10 cellular contexts compared by ENCODE assay signal in genomic region chr22:19679476-19680099, GRCh38. TPM values are rescaled to one million over a fixed set of nuclear protein-coding genes. Genes with fewer than 3 reads are reported as not detected.
DNase-seq lines count a peak whose midpoint lies in the region; ATAC-seq and TF ChIP-seq lines count a peak whose summit lies in the region.
"Had no signal": no experiment of that assay in that cellular context is flagged by ENCODE, and none has a peak within 500 bp of the region (broad histone marks: within the 10 kb centered on the region; RNA-seq: fewer than 3 reads in every experiment).

No MANE protein-coding gene starts in this region.

- H3K36me3 ChIP-seq in HCT116 (ENCODE audit: control insufficient read depth in 1 of 2, insufficient read depth in 2 of 2, low read length in 2 of 2) (no peaks in the 10 kb centered on the region), endodermal cell (ENCODE audit: control insufficient read depth, insufficient read depth, low read length) (no peaks in the 10 kb centered on the region), vagina (no peaks in the 10 kb centered on the region)

- DNase-seq in HCT116 (ENCODE audit: low read depth, low spot score) (no peak), endodermal cell (peak; percentile 93), neural crest cell (ENCODE audit: low read depth, low spot score) (peak; percentile 26), vagina (ENCODE audit: extremely low spot score in 2 of 2) (no peak)
- DNase-seq in activated CD4-positive, alpha-beta T cell treated with anti-CD3 and anti-CD28 coated beads, Interleukin-2, amount 50 U/mL, for 1 hour: peak; percentile 49

- H3K4me1 ChIP-seq in HCT116 (ENCODE audit: control insufficient read depth in 1 of 2, insufficient read depth in 2 of 2, low read length in 2 of 2): no peaks in the 10 kb centered on the region
- H3K4me1 ChIP-seq in endodermal cell (ENCODE audit: control insufficient read depth, insufficient read depth, low read length): no peaks in the 10 kb centered on the region
- H3K4me1 ChIP-seq in vagina: no peaks in the 10 kb centered on the region

- no peaks in the 10 kb centered on the region for H3K36me3 Mint-ChIP-seq in endodermal cell (ENCODE audit: low read depth)
- no peaks in the 10 kb centered on the region for H3K36me3 Mint-ChIP-seq in neural crest cell (ENCODE audit: low read depth)

- H3K27me3 ChIP-seq in HCT116 (ENCODE audit: insufficient read depth, low read length): no peaks in the 10 kb centered on the region
- H3K27me3 ChIP-seq in endodermal cell (ENCODE audit: control insufficient read depth, insufficient read depth, low read length, poor library complexity, severe bottlenecking): no peaks in the 10 kb centered on the region
- no peaks in the 10 kb centered on the region for H3K27me3 ChIP-seq in vagina

- H3K27ac Mint-ChIP-seq in endodermal cell (no peak overlapping the region), neural crest cell (ENCODE audit: unreplicated experiment) (no peak overlapping the region)

- H3K4me1 Mint-ChIP-seq in endodermal cell (no peaks in the 10 kb centered on the region), neural crest cell (no peaks in the 10 kb centered on the region)

- CTCF ChIA-PET in HCT116 (lab: Charles Lee): interaction anchor here (0.7 to 1.8 kb wide), 6 partner anchors 10 to 38 kb away, joined by 3 to 6 read pairs (median 4); no protein-coding TSS in a partner anchor

- H3K4me3 Mint-ChIP-seq in endodermal cell: no peak overlapping the region
- H3K4me3 Mint-ChIP-seq in neural crest cell: no peak overlapping the region

- ATAC-seq in HCT116: peak; percentile 95
- no peak for ATAC-seq in GM18520 (IDR thresholded peaks at IDR 0.05; ENCODE audit: unreplicated experiment)
- no peak for ATAC-seq in HG03108 (IDR thresholded peaks at IDR 0.05; ENCODE audit: unreplicated experiment)
- ATAC-seq in GM18511 (IDR thresholded peaks at IDR 0.05; ENCODE audit: unreplicated experiment): no peak

- H3K9me3 Mint-ChIP-seq in endodermal cell (peaks cover 5% of the 10 kb centered on the region), neural crest cell (no peaks in the 10 kb centered on the region)

- RAD21 ChIA-PET in HCT116 (lab: Charles Lee; ENCODE audit: low non-redundant PET in 1 of 2, low total read pairs in 2 of 2, uncharacterized antibody in 2 of 2, unreplicated experiment in 2 of 2): interaction anchor here (0.7 to 1.6 kb wide), 3 partner anchors 51 to 198 kb away, joined by 3 to 7 read pairs (median 5); no protein-coding TSS in a partner anchor

- POLR2A ChIA-PET in HCT116 (lab: Charles Lee): no interaction called here

- WGBS in endodermal cell (ENCODE audit: insufficient coverage in 1 of 2, insufficient read length in 1 of 2), 2 experiments: 53 to 64% methylated on average over 5 to 15 of the region's 15 CpGs

- TF ChIP-seq CTCF in HCT116 (IDR thresholded peaks at IDR 0.05 in 2 of 3, conservative IDR thresholded peaks at IDR 0.05 in 1 of 3; ENCODE audit: borderline replicate concordance in 1 of 3, insufficient read depth in 1 of 3, low read depth in 2 of 3, low read length in 2 of 3) (peak; percentile 56 to 92 (median 88); a peak in 5 of 6 replicates), endodermal cell (conservative IDR thresholded peaks at IDR 0.05) (peak; percentile 99), neural crest cell (conservative IDR thresholded peaks at IDR 0.05) (peak; percentile 74), vagina (IDR thresholded peaks at IDR 0.05) (peak; percentile 72 to 93 (median 86))

- BruUV-seq in HCT116 (replicated peaks; lab: Mats Ljungman, UMichigan): no TSS peak

- H3K4me3 ChIP-seq in HCT116 (replicated peaks in 1 of 2; ENCODE audit: low read depth in 1 of 2, low read length in 2 of 2): no peak overlapping the region
- H3K4me3 ChIP-seq in endodermal cell (ENCODE audit: low read length): no peak overlapping the region
- H3K4me3 ChIP-seq in vagina: no peak overlapping the region
- H3K4me3 ChIP-seq: SK-N-MC had no signal

- no peak overlapping the region for H3K4me2 ChIP-seq in HCT116 (ENCODE audit: low read length)

- no peaks in the 10 kb centered on the region for H3K9me3 ChIP-seq in HCT116 (ENCODE audit: control insufficient read depth in 1 of 2, insufficient read depth in 1 of 2, low read depth in 1 of 2, low read length in 2 of 2)
- no peaks in the 10 kb centered on the region for H3K9me3 ChIP-seq in endodermal cell (ENCODE audit: control insufficient read depth, low read length)
- no peaks in the 10 kb centered on the region for H3K9me3 ChIP-seq in vagina

- H3K27ac ChIP-seq in HCT116 (ENCODE audit: low read depth, low read length) (no peak overlapping the region), endodermal cell (ENCODE audit: low read depth, low read length) (no peak overlapping the region), vagina (peak overlapping the region; percentile 16)
- H3K27ac ChIP-seq: SK-N-MC had no signal

- H3K9ac ChIP-seq in HCT116 (ENCODE audit: low read length): no peak overlapping the region
- no peak overlapping the region for H3K9ac ChIP-seq in endodermal cell (ENCODE audit: extremely low read depth, low read length, poor library complexity, severe bottlenecking)

- peaks cover 8% of the 10 kb centered on the region for H3K27me3 Mint-ChIP-seq in endodermal cell (ENCODE audit: insufficient read depth)
- H3K27me3 Mint-ChIP-seq in neural crest cell (ENCODE audit: low read depth): peaks cover 22% of the 10 kb centered on the region

- H2AFZ ChIP-seq in HCT116 (ENCODE audit: low read depth, low read length, poor library complexity, severe bottlenecking): no peak overlapping the region

- TF ChIP-seq RAD21 in HCT116 (IDR thresholded peaks at IDR 0.05; ENCODE audit: low read depth): peak; percentile 64

- intact Hi-C loops in HCT116 (cut with micrococcal nuclease) (loop anchor here (5.0 kb wide), 1 partner anchor 38 kb away; no protein-coding TSS in a partner anchor), vagina (cut with DNase I) (loop anchor here (5.0 kb wide), 1 partner anchor 38 kb away; no protein-coding TSS in a partner anchor)

- H4K20me1 ChIP-seq in HCT116 (ENCODE audit: insufficient read depth): no peaks in the 10 kb centered on the region

- H3K9me2 ChIP-seq in HCT116 (ENCODE audit: insufficient read depth): no peaks in the 10 kb centered on the region

- TF ChIP-seq POLR2A in HCT116 (IDR thresholded peaks at IDR 0.05; ENCODE audit: borderline replicate concordance, extremely low read depth, insufficient read depth, insufficient read length) (no peak), vagina (IDR thresholded peaks at IDR 0.05) (no peak)

- no peaks in the 10 kb centered on the region for H3K79me2 ChIP-seq in HCT116 (ENCODE audit: insufficient read depth, low read length)

TF ChIP-seq in HCT116, 20 proteins besides CTCF, POLR2A, EP300 and RAD21:
- TF ChIP-seq CBX3 (IDR thresholded peaks at IDR 0.05; ENCODE audit: low read depth): no peak
- TF ChIP-seq CEBPB (IDR thresholded peaks at IDR 0.05; ENCODE audit: low read depth): no peak
- TF ChIP-seq ZFX (IDR thresholded peaks at IDR 0.05): no peak
- TF ChIP-seq EZH2 (IDR thresholded peaks at IDR 0.05): no peak
- TF ChIP-seq ELF1 (IDR thresholded peaks at IDR 0.05; ENCODE audit: borderline replicate concordance, low read depth): no peak
- TF ChIP-seq TCF7L2 (IDR thresholded peaks at IDR 0.05; ENCODE audit: borderline replicate concordance, extremely low read depth, insufficient read depth, insufficient read length): no peak
- TF ChIP-seq MAX (IDR thresholded peaks at IDR 0.05): no peak
- TF ChIP-seq SP1 (IDR thresholded peaks at IDR 0.05; ENCODE audit: low read depth): no peak
- no peak for TF ChIP-seq YY1 (IDR thresholded peaks at IDR 0.05; ENCODE audit: extremely low read depth, insufficient replicate concordance, low read depth, low read length)
- no peak for TF ChIP-seq SIN3A (IDR thresholded peaks at IDR 0.05; ENCODE audit: low read depth)
- no peak for TF ChIP-seq JUND (IDR thresholded peaks at IDR 0.05)
- TF ChIP-seq EZH2phosphoT487 (IDR thresholded peaks at IDR 0.05; ENCODE audit: borderline replicate concordance): no peak

RNA-seq across cellular contexts. Expression of gene SEPTIN5, which starts 34.7 kb away (rescaled TPM):
- total RNA-seq in HCT116 (2021; ENCODE audit: unreplicated experiment) (9.0 TPM), endodermal cell (10 to 100 TPM in 1 of 2 donors, 1 to 10 TPM in 1; 9.8 to 20.0 TPM), neural crest cell (30.2 and 31.9 TPM in 2 replicates), vagina (67.3 TPM)
- 11.2 and 12.8 TPM in 2 replicates for polyA plus RNA-seq in HCT116 (2012)
- polyA plus RNA-seq in endodermal cell (2013, experiment 1 of 2): 45.2 TPM
- polyA plus RNA-seq in endodermal cell (2013, experiment 2 of 2): 45.0 TPM

RNA-seq across cellular contexts. Expression of gene GP1BB, which starts 43.8 kb away (rescaled TPM):
- 4.8 TPM for total RNA-seq in HCT116 (2021; ENCODE audit: unreplicated experiment)
- polyA plus RNA-seq in HCT116 (2012): 2.5 and 2.7 TPM in 2 replicates
- total RNA-seq in endodermal cell: under 1 TPM; 0.48 to 0.62 TPM
- 4.2 TPM for polyA plus RNA-seq in endodermal cell (2013, experiment 1 of 2)
- polyA plus RNA-seq in endodermal cell (2013, experiment 2 of 2): 5.0 TPM
- total RNA-seq in neural crest cell: 4.6 and 4.8 TPM in 2 replicates
- 14.5 TPM for total RNA-seq in vagina
- total RNA-seq: renal cortical epithelial cell had no signal

Comparison
In these comparisons a context has a peak if more than half of its experiments do, and no peak if none do; other contexts are left out.
1. DNase-seq: peak in activated CD4-positive, alpha-beta T cell treated with anti-CD3 and anti-CD28 coated beads, Interleukin-2, amount 50 U/mL, for 1 hour (single experiment), endodermal cell (single experiment) and neural crest cell (single experiment); none in HCT116 (single experiment) and vagina (0 of 2).
2. Peak in every context shown above with its lines, with median percentiles within 50 percentile points of each other: CTCF ChIP-seq.